ENCODE assay signal across 9 cellular contexts in genomic region chr1:234976880-234977680, GRCh38.
DNase-seq lines count a peak whose midpoint lies in the region; ATAC-seq and TF ChIP-seq lines count a peak whose summit lies in the region.
"Had no signal": no experiment of that assay in that cellular context is flagged by ENCODE, and none has a peak within 500 bp of the region (broad histone marks: within the 10 kb centered on the region; RNA-seq: fewer than 3 reads in every experiment).

No MANE protein-coding gene starts in this region.

- TF ChIP-seq CTCF in DOHH2 (IDR thresholded peaks at IDR 0.05; ENCODE audit: low read depth, low read length, poor library complexity, severe bottlenecking) (no peak), OCI-LY3 (IDR thresholded peaks at IDR 0.05; ENCODE audit: low read depth, low read length) (peak; percentile 62), gastrocnemius medialis (IDR thresholded peaks at IDR 0.05 in 4 of 5, conservative IDR thresholded peaks at IDR 0.05 in 1 of 5) (no peak), testis (IDR thresholded peaks at IDR 0.05) (no peak)

- no peaks in the 10 kb centered on the region for H3K9me3 ChIP-seq in DOHH2 (ENCODE audit: control insufficient read depth, insufficient read depth, low read length)
- H3K9me3 ChIP-seq in OCI-LY3 (ENCODE audit: insufficient read depth, low read length) = no peaks in the 10 kb centered on the region
- no peaks in the 10 kb centered on the region for H3K9me3 ChIP-seq in gastrocnemius medialis
- no peaks in the 10 kb centered on the region for H3K9me3 ChIP-seq in testis

- H3K9me3 Mint-ChIP-seq in effector memory CD8-positive, alpha-beta T cell = no peaks in the 10 kb centered on the region

- H4K20me1 ChIP-seq in DOHH2 (ENCODE audit: control insufficient read depth, insufficient read depth, low read depth, low read length) (no peaks in the 10 kb centered on the region), OCI-LY3 (ENCODE audit: insufficient read depth, low read length) (no peaks in the 10 kb centered on the region)

- no peaks in the 10 kb centered on the region for H3K27me3 Mint-ChIP-seq in effector memory CD8-positive, alpha-beta T cell

- no peaks in the 10 kb centered on the region for H3K27me3 ChIP-seq in DOHH2 (ENCODE audit: control insufficient read depth, low read length)
- no peaks in the 10 kb centered on the region for H3K27me3 ChIP-seq in OCI-LY3 (ENCODE audit: low read depth, low read length)
- H3K27me3 ChIP-seq in gastrocnemius medialis = no peaks in the 10 kb centered on the region
- no peaks in the 10 kb centered on the region for H3K27me3 ChIP-seq in testis

- H3K27ac ChIP-seq in DOHH2 (ENCODE audit: low read depth, low read length) (no peak overlapping the region), OCI-LY3 (ENCODE audit: low read length) (peak overlapping the region; percentile 91), gastrocnemius medialis (peak overlapping the region; percentile 7 to 91 (median 89)), testis (peak overlapping the region in 1 of 2 donors; percentile 90)

- no peak for TF ChIP-seq POLR2A in gastrocnemius medialis (IDR thresholded peaks at IDR 0.05)
- TF ChIP-seq POLR2A in testis (IDR thresholded peaks at IDR 0.05) = no peak

- H3K4me3 ChIP-seq in DOHH2 (ENCODE audit: low read length) (peak overlapping the region; percentile 13; the same call in 1 of the 2 replicates), OCI-LY3 (ENCODE audit: low read length) (peak overlapping the region; percentile 24; the same call in 1 of the 2 replicates), gastrocnemius medialis (no peak overlapping the region), testis (no peak overlapping the region)

- in situ Hi-C loops in gastrocnemius medialis (cut with MboI; ENCODE audit: low sequenced_read_pairs in 4 of 4) = loop anchor here in 2 of 4 donors (10.0 to 25.0 kb wide), 3 partner anchors 90 to 472 kb away; no protein-coding TSS in a partner anchor

- no peaks in the 10 kb centered on the region for H3K9me2 ChIP-seq in DOHH2 (replicated peaks; ENCODE audit: control insufficient read depth, low read length)

- WGBS in testis, 2 donors = 83 to 91% methylated on average over 15 of the region's 15 CpGs

- H3K79me2 ChIP-seq in DOHH2 (ENCODE audit: control insufficient read depth, low read length) (no peaks in the 10 kb centered on the region), OCI-LY3 (ENCODE audit: low read length) (no peaks in the 10 kb centered on the region)

- peak overlapping the region; percentile 38 to 93 for H3K27ac Mint-ChIP-seq in effector memory CD8-positive, alpha-beta T cell

- peak overlapping the region; percentile 80 for H3K9ac ChIP-seq in OCI-LY3 (ENCODE audit: low read length)

- ATAC-seq in effector memory CD8-positive, alpha-beta T cell (replicated peaks) = no peak
- ATAC-seq in gastrocnemius medialis (no peak), HG02852 (IDR thresholded peaks at IDR 0.05; ENCODE audit: unreplicated experiment) (no peak), HG02840 (IDR thresholded peaks at IDR 0.05; ENCODE audit: low FRiP score, unreplicated experiment) (no peak)

- peaks cover 49% of the 10 kb centered on the region for H3K4me1 ChIP-seq in DOHH2 (ENCODE audit: control insufficient read depth, low read length)
- H3K4me1 ChIP-seq in OCI-LY3 (ENCODE audit: low read length) = peaks cover 72% of the 10 kb centered on the region
- peaks cover 59 to 74% of the 10 kb centered on the region in 2 donors for H3K4me1 ChIP-seq in gastrocnemius medialis
- H3K4me1 ChIP-seq in testis = peaks cover 41% of the 10 kb centered on the region

- H3F3A ChIP-seq in DOHH2 (ENCODE audit: control insufficient read depth, insufficient read depth) = peaks cover 5% of the 10 kb centered on the region; the same call in 1 of the 2 replicates

- peak overlapping the region; percentile 40 for H3K4me2 ChIP-seq in DOHH2 (ENCODE audit: low read length)
- H3K4me2 ChIP-seq in OCI-LY3 (ENCODE audit: low read length) = peak overlapping the region; percentile 91

- no peak overlapping the region for H3K4me3 Mint-ChIP-seq in effector memory CD8-positive, alpha-beta T cell

- no peaks in the 10 kb centered on the region for H3K36me3 ChIP-seq in DOHH2 (ENCODE audit: control insufficient read depth, low read length)
- no peaks in the 10 kb centered on the region for H3K36me3 ChIP-seq in OCI-LY3 (replicated peaks; ENCODE audit: low read depth, low read length)
- no peaks in the 10 kb centered on the region for H3K36me3 ChIP-seq in gastrocnemius medialis
- no peaks in the 10 kb centered on the region for H3K36me3 ChIP-seq in testis (ENCODE audit: low read depth, missing control alignments)

- intact Hi-C loops in gastrocnemius medialis (cut with DNase I; ENCODE audit: low total_unique reads) = no loop called here
- intact Hi-C loops in testis (cut with DNase I; ENCODE audit: low total_unique reads) = loop anchor here (10.0 kb wide), 1 partner anchor 362 kb away; the partner anchor contains the start of gene IRF2BP2

- H3K4me1 Mint-ChIP-seq in effector memory CD8-positive, alpha-beta T cell (ENCODE audit: low read depth in 2 of 2) = peaks cover 42 to 47% of the 10 kb centered on the region in 2 donors

- peaks cover 9% of the 10 kb centered on the region for H3K36me3 Mint-ChIP-seq in effector memory CD8-positive, alpha-beta T cell (ENCODE audit: insufficient read depth)

- no peak overlapping the region for H2AFZ ChIP-seq in OCI-LY3 (ENCODE audit: low read depth, low read length)

- no peak for DNase-seq in effector memory CD8-positive, alpha-beta T cell
- no peak for DNase-seq in gastrocnemius medialis
- DNase-seq in DMS153 treated with DMSO at 0.1 percent for 48 hours (lab: John Stamatoyannopoulos, UW; ENCODE audit: unreplicated experiment) = no peak
- no peak for DNase-seq in testis
- DNase-seq: NCI-H187 had no signal

Comparison
In these comparisons a context has a peak if more than half of its experiments do, and no peak if none do; other contexts are left out.
1. H3K4me3 ChIP-seq: peak in DOHH2 (single experiment) and OCI-LY3 (single experiment); none in gastrocnemius medialis (0 of 4) and testis (0 of 2).